ENCODE assay signal across 11 cellular contexts in the genomic region with DNA sequence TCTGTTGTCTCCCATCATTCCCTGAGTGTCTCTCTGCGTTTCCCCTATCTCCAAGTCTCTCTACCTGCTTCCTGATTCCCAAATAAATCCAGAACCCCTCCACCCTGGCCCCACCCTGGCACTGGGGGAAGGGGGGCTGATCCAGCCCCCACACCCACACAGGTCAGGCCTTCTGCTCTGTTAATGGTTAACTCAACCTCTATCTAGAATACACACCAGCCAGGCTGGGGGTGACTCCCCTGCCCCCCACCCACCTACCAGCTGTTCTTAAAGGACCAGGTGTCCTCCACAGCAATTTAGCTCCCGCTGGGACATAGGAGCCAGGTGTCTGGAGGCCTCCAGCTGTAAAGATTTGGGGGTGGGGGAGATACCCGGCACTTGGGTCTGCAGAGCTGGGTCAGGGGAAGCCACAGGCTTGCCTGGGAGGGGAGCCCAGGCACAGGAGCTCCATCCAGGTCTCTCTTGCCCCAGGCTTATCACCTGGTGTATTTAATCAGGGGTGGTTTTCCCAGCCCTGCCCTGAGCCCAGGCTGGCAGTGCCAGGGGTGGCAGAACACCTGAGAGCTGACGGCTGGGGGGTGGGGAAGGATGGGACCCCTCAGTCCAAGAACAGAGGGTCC. TPM values are rescaled to one million over a fixed set of nuclear protein-coding genes. Genes with fewer than 3 reads are reported as not detected.
DNase-seq lines count a peak whose midpoint lies in the region; ATAC-seq, FAIRE-seq and TF ChIP-seq lines count a peak whose summit lies in the region.
"Had no signal": no experiment of that assay in that cellular context is flagged by ENCODE, and none has a peak within 500 bp of the region (broad histone marks: within the 10 kb centered on the region; RNA-seq: fewer than 3 reads in every experiment).

No MANE protein-coding gene starts in this region.

- FAIRE-seq in GM12891 (lab: Jason Lieb, UNC), result no peak

- peak overlapping the region; percentile 91 for H3K4ac ChIP-seq in mesendoderm (ENCODE audit: low read depth, low read length)

- H3K27ac Mint-ChIP-seq in brain (peak overlapping the region in 4 of 5 experiments; percentile 37 to 70 (median 46)), T-helper 17 cell (no peak overlapping the region)

- H3K56ac ChIP-seq in mesendoderm (ENCODE audit: low read length), result peak overlapping the region; percentile 82

- H3K4me3 ChIP-seq in BLaER1, result no peak overlapping the region
- H3K4me3 ChIP-seq in HUES6 (ENCODE audit: low read depth, low read length), result peak overlapping the region; percentile 64
- H3K4me3 ChIP-seq in mesendoderm (ENCODE audit: low read length), result no peak overlapping the region
- H3K4me3 ChIP-seq: MG63 had no signal

- H4K20me1 ChIP-seq in BLaER1, result peaks cover 41% of the 10 kb centered on the region

- H3K79me1 ChIP-seq in mesendoderm (ENCODE audit: low read length), result peaks cover 2% of the 10 kb centered on the region

- H3K9me3 ChIP-seq in BLaER1, result no peaks in the 10 kb centered on the region
- no peaks in the 10 kb centered on the region for H3K9me3 ChIP-seq in HUES6 (ENCODE audit: control insufficient read depth, insufficient read depth, low read depth, low read length)
- no peaks in the 10 kb centered on the region for H3K9me3 ChIP-seq in T-helper 17 cell (ENCODE audit: control insufficient read depth, low read length, poor library complexity, severe bottlenecking)
- H3K9me3 ChIP-seq: esophagus squamous epithelium, MG63 had no signal

- peak overlapping the region; percentile 78 for H3K18ac ChIP-seq in mesendoderm (ENCODE audit: low read length)

- H2BK120ac ChIP-seq in mesendoderm (ENCODE audit: low read depth, low read length), result peak overlapping the region; percentile 88

- peaks cover 34% of the 10 kb centered on the region for H3K4me1 Mint-ChIP-seq in brain
- peaks cover 35% of the 10 kb centered on the region for H3K4me1 Mint-ChIP-seq in T-helper 17 cell

- H3K23ac ChIP-seq in mesendoderm (ENCODE audit: low read length), result no peak overlapping the region

- H2BK15ac ChIP-seq in mesendoderm (replicated peaks; ENCODE audit: low read depth), result no peak overlapping the region

- WGBS in mesendoderm (ENCODE audit: extremely low coverage, insufficient coverage, low lambda C conversion rate), result no CpG with 5 or more reads among the region's 4 CpGs

- H3K27me3 Mint-ChIP-seq in brain (peaks cover 13% of the 10 kb centered on the region), T-helper 17 cell (peaks cover 19% of the 10 kb centered on the region)

- peak overlapping the region; percentile 92 for H2BK5ac ChIP-seq in mesendoderm (ENCODE audit: low read length)

- peaks cover 0 to 2% (median 0%) of the 10 kb centered on the region in 5 experiments for H3K9me3 Mint-ChIP-seq in brain

- H3K36me3 ChIP-seq in BLaER1 (peaks cover 14% of the 10 kb centered on the region), HUES6 (ENCODE audit: control insufficient read depth, insufficient read depth, low read length) (no peaks in the 10 kb centered on the region), mesendoderm (ENCODE audit: control insufficient read depth, insufficient read depth, low read length) (no peaks in the 10 kb centered on the region)

- peak overlapping the region; percentile 4 for H2AK5ac ChIP-seq in mesendoderm (ENCODE audit: low read length)

- no peak for TF ChIP-seq CTCF in brain (conservative IDR thresholded peaks at IDR 0.05)

- peaks cover 5% of the 10 kb centered on the region for H3K79me2 ChIP-seq in mesendoderm (ENCODE audit: control insufficient read depth, insufficient read depth, low read length)

- H3K27ac ChIP-seq in BLaER1 (no peak overlapping the region; the same call in 1 of the 2 replicates), HUES6 (ENCODE audit: low read depth, low read length) (peak overlapping the region; percentile 82), mesendoderm (ENCODE audit: low read depth, low read length) (peak overlapping the region; percentile 81)

- TF ChIP-seq POLR2A in GM12891 (IDR thresholded peaks at IDR 0.05; ENCODE audit: low read depth, low read length), result no peak

- H3K4me3 Mint-ChIP-seq in brain (peak overlapping the region in 3 of 5 experiments; percentile 19 to 32 (median 23)), T-helper 17 cell (no peak overlapping the region)

- H3K36me3 Mint-ChIP-seq in brain, result peaks cover 10% of the 10 kb centered on the region
- peaks cover 8% of the 10 kb centered on the region for H3K36me3 Mint-ChIP-seq in T-helper 17 cell (ENCODE audit: low read depth)

- no peaks in the 10 kb centered on the region for H3K27me3 ChIP-seq in BLaER1
- H3K27me3 ChIP-seq in HUES6 (ENCODE audit: control insufficient read depth, insufficient read depth, low read length), result no peaks in the 10 kb centered on the region
- no peaks in the 10 kb centered on the region for H3K27me3 ChIP-seq in mesendoderm (ENCODE audit: insufficient read depth, low read length, poor library complexity)
- H3K27me3 ChIP-seq: MG63 had no signal

- 0 out of 2 replicates have a peak overlapping the region, but pooled peaks have one; percentile 66 for H3K9ac ChIP-seq in BLaER1
- peak overlapping the region; percentile 70 for H3K9ac ChIP-seq in HUES6 (ENCODE audit: low read length)
- peak overlapping the region; percentile 72 for H3K9ac ChIP-seq in mesendoderm (ENCODE audit: low read length)

- peak overlapping the region; percentile 69 for H4K8ac ChIP-seq in mesendoderm (ENCODE audit: low read depth, low read length)

- ATAC-seq in T-helper 17 cell (no peak), GM21723 (IDR thresholded peaks at IDR 0.05; ENCODE audit: unreplicated experiment) (no peak)
- ATAC-seq in activated CD4-positive, CD25-positive, alpha-beta regulatory T cell treated with anti-CD3 and anti-CD28 coated beads, Interleukin-2, amount 50 U/mL, for 24 hours, result no peak

- DNase-seq in mesendoderm, result peak; percentile 84
- DNase-seq in T-helper 17 cell, result no peak
- DNase-seq in GM12891 (ENCODE audit: insufficient read length, low spot score), result no peak
- DNase-seq: esophagus squamous epithelium, MG63 had no signal

- peaks cover 78% of the 10 kb centered on the region for H3K4me1 ChIP-seq in BLaER1
- H3K4me1 ChIP-seq in HUES6 (ENCODE audit: control insufficient read depth, insufficient read depth, low read length), result peaks cover 37% of the 10 kb centered on the region
- H3K4me1 ChIP-seq in mesendoderm (ENCODE audit: control insufficient read depth, low read depth, low read length), result peaks cover 13% of the 10 kb centered on the region

- no peak overlapping the region for H4K5ac ChIP-seq in mesendoderm (ENCODE audit: low read length)

- H3K4me2 ChIP-seq in BLaER1 (peak overlapping the region; percentile 83), mesendoderm (ENCODE audit: low read length) (peak overlapping the region; percentile 73)

TF ChIP-seq in GM12891, 5 proteins besides CTCF, POLR2A, EP300 and RAD21:
- TF ChIP-seq POLR2AphosphoS5 (IDR thresholded peaks at IDR 0.05; ENCODE audit: low read depth, low read length) (no peak), TAF1 (IDR thresholded peaks at IDR 0.05; ENCODE audit: low read depth, low read length) (no peak), PAX5 (IDR thresholded peaks at IDR 0.05; ENCODE audit: insufficient read depth, low read length, severe bottlenecking) (no peak), SPI1 (IDR thresholded peaks at IDR 0.05; ENCODE audit: low read depth, low read length) (no peak), POU2F2 (IDR thresholded peaks at IDR 0.05; ENCODE audit: low read depth, low read length) (no peak)

RNA-seq across cellular contexts. Expression of a gene that starts 3.9 kb away (rescaled TPM):
- polyA plus RNA-seq in brain (ENCODE audit: insufficient read depth, low read depth, low replicate concordance), result 33.3 TPM
- polyA plus RNA-seq in mesendoderm (2013, experiment 1 of 2), result 9.0 TPM
- polyA plus RNA-seq in mesendoderm (2013, experiment 2 of 2), result 8.9 TPM
- total RNA-seq in T-helper 17 cell, result 10 to 100 TPM; 16.0 to 18.7 TPM
- 3.9 TPM for polyA plus RNA-seq in GM12891 (2012; ENCODE audit: low read depth, missing spikeins)

RNA-seq across cellular contexts. Expression of a gene that starts 17.9 kb away (rescaled TPM):
- not detected for polyA plus RNA-seq in brain (ENCODE audit: insufficient read depth, low read depth, low replicate concordance)
- 12.9 TPM for polyA plus RNA-seq in mesendoderm (2013, experiment 1 of 2)
- polyA plus RNA-seq in mesendoderm (2013, experiment 2 of 2), result 13.3 TPM
- total RNA-seq in T-helper 17 cell, result not detected
- polyA plus RNA-seq in GM12891 (2012; ENCODE audit: low read depth, missing spikeins), result 0.05 TPM
- polyA plus RNA-seq: BJ had no signal

RNA-seq across cellular contexts. Expression of a gene that starts 19.1 kb away (rescaled TPM):
- 71.2 TPM for polyA plus RNA-seq in brain (ENCODE audit: insufficient read depth, low read depth, low replicate concordance)
- 45.8 TPM for polyA plus RNA-seq in mesendoderm (2013, experiment 1 of 2)
- 43.7 TPM for polyA plus RNA-seq in mesendoderm (2013, experiment 2 of 2)
- 10 to 100 TPM; 75.5 to 81.6 TPM for total RNA-seq in T-helper 17 cell
- 51.0 TPM for polyA plus RNA-seq in GM12891 (2012; ENCODE audit: low read depth, missing spikeins)

RNA-seq across cellular contexts. Expression of a gene that starts 20.4 kb away (rescaled TPM):
- 14.1 TPM for polyA plus RNA-seq in brain (ENCODE audit: insufficient read depth, low read depth, low replicate concordance)
- polyA plus RNA-seq in mesendoderm (2013, experiment 1 of 2), result 8.9 TPM
- 8.8 TPM for polyA plus RNA-seq in mesendoderm (2013, experiment 2 of 2)
- 1 to 10 TPM; 7.1 to 7.5 TPM for total RNA-seq in T-helper 17 cell
- 3.3 TPM for polyA plus RNA-seq in GM12891 (2012; ENCODE audit: low read depth, missing spikeins)

RNA-seq across cellular contexts. Expression of a gene that starts 32.6 kb away (rescaled TPM):
- not detected for polyA plus RNA-seq in brain (ENCODE audit: insufficient read depth, low read depth, low replicate concordance)
- not detected for polyA plus RNA-seq in mesendoderm (2013, experiment 1 of 2)
- not detected for polyA plus RNA-seq in mesendoderm (2013, experiment 2 of 2)
- total RNA-seq in T-helper 17 cell, result not detected
- polyA plus RNA-seq in GM12891 (2012; ENCODE audit: low read depth, missing spikeins), result not detected
- total RNA-seq: esophagus squamous epithelium had no signal
- polyA plus RNA-seq: BJ had no signal
